In the genomic region with DNA sequence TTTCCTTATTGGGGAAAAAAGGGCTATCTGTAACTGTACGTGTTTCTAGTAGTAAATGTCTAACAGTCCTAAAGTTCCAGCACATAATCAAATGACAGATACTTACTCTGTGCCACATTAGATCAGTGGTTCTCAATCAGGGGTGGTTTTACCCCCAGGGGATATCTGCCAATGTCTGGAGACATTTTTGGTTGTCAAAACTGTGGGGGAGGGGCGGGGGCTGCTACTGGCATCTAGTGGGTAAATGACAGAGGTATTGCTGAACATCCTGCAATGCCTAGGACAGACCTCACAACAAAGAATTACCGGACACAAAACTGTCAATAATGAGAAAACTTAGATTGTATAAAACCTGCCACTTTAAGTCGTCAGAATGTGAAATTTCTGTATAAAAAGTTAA, we compare ENCODE assay signal across 22 cellular contexts. TPM values are rescaled to one million over a fixed set of nuclear protein-coding genes. Genes with fewer than 3 reads are reported as not detected.
A peak's percentile ranks its signal among the peaks of the same experiment; 100 is the strongest.
DNase-seq lines count a peak whose midpoint lies in the region; ATAC-seq, FAIRE-seq and TF ChIP-seq lines count a peak whose summit lies in the region.
"Had no signal": no experiment of that assay in that cellular context is flagged by ENCODE, and none has a peak within 500 bp of the region (broad histone marks: within the 10 kb centered on the region; RNA-seq: fewer than 3 reads in every experiment).

No MANE protein-coding gene starts in this region.

- peak overlapping the region; percentile 55 for H3K4me2 ChIP-seq in BLaER1
- H3K4me2 ChIP-seq in keratinocyte (ENCODE audit: control insufficient read depth, extremely low read depth, insufficient read depth, low read depth, low read length): peak overlapping the region; percentile 45

- intact Hi-C loops in stomach (cut with DNase I; ENCODE audit: low total_unique reads): no loop called here

- H3K4me3 ChIP-seq in BLaER1 (no peak overlapping the region), SK-N-MC (peak overlapping the region; percentile 15), keratinocyte (ENCODE audit: control insufficient read depth in 2 of 3, extremely low read depth in 1 of 3, insufficient read depth in 2 of 3, low read depth in 1 of 3, low read length in 3 of 3) (no peak overlapping the region), stomach (no peak overlapping the region)
- H3K4me3 ChIP-seq: ascending aorta, esophagus squamous epithelium, thoracic aorta had no signal

- H3K4me1 ChIP-seq in BLaER1 (peaks cover 28% of the 10 kb centered on the region), keratinocyte (ENCODE audit: control insufficient read depth, extremely low read depth, insufficient read depth, low read length) (peaks cover 18% of the 10 kb centered on the region), stomach (no peaks in the 10 kb centered on the region)
- H3K4me1 ChIP-seq: ascending aorta, esophagus squamous epithelium had no signal

- DNase-seq in EL: peak; percentile 9
- DNase-seq in SK-N-MC (ENCODE audit: low read depth, low spot score): no peak
- DNase-seq in keratinocyte (ENCODE audit: low read depth, low spot score): no peak
- DNase-seq in stomach: no peak
- DNase-seq in iPS-NIHi7 (ENCODE audit: extremely low spot score): no peak
- DNase-seq: activated CD4-positive, alpha-beta T cell treated with anti-CD3 and anti-CD28 coated beads, Interleukin-2, amount 10 ng/mL, durations not matched to agents 24 days and 14 days; activated gamma-delta T cell treated with Interleukin-2 at 50 U/mL for 16 hours; Caco-2; effector memory CD4-positive, alpha-beta T cell; esophagus squamous epithelium; midbrain; NCI-H146; NCI-H2171; NCI-H82; stimulated activated CD4-positive, alpha-beta T cell treated with anti-CD3 and anti-CD28 coated beads, Interleukin-12 subunit alpha, Interleukin-12 subunit beta, amount 100 ng/mL, for 4 hours; T-helper 9 cell had no signal

- no peaks in the 10 kb centered on the region for H3K79me2 ChIP-seq in keratinocyte (ENCODE audit: control insufficient read depth, insufficient read depth, low read length)

- H4K20me1 ChIP-seq in BLaER1: no peaks in the 10 kb centered on the region
- no peaks in the 10 kb centered on the region for H4K20me1 ChIP-seq in keratinocyte (ENCODE audit: control insufficient read depth, extremely low read depth, insufficient read depth, low read length)

- H3K9me1 ChIP-seq in keratinocyte (ENCODE audit: control insufficient read depth, extremely low read depth, insufficient read depth, low read length): no peaks in the 10 kb centered on the region

- no peaks in the 10 kb centered on the region for H3K36me3 ChIP-seq in BLaER1
- H3K36me3 ChIP-seq in SK-N-MC (ENCODE audit: insufficient read depth, low read length): no peaks in the 10 kb centered on the region
- no peaks in the 10 kb centered on the region for H3K36me3 ChIP-seq in keratinocyte (ENCODE audit: control insufficient read depth in 2 of 2, extremely low read depth in 1 of 2, insufficient read depth in 2 of 2, low read length in 2 of 2)
- no peaks in the 10 kb centered on the region for H3K36me3 ChIP-seq in stomach
- H3K36me3 ChIP-seq: ascending aorta, esophagus squamous epithelium, thoracic aorta had no signal

- no peak for ATAC-seq in GM18907 (IDR thresholded peaks at IDR 0.05; ENCODE audit: unreplicated experiment)

- no peak for TF ChIP-seq POLR2A in stomach (IDR thresholded peaks at IDR 0.05)

- dilution Hi-C loops in keratinocyte (cut with MboI; ENCODE audit: extremely low pct_ligation_motif_present, low sequenced_read_pairs): no loop called here

- H3K27me3 ChIP-seq in BLaER1 (no peaks in the 10 kb centered on the region), keratinocyte (ENCODE audit: control insufficient read depth, extremely low read depth, insufficient read depth, low read length) (no peaks in the 10 kb centered on the region), stomach (no peaks in the 10 kb centered on the region)
- H3K27me3 ChIP-seq: ascending aorta, esophagus squamous epithelium had no signal

- no peak for TF ChIP-seq EP300 in stomach (IDR thresholded peaks at IDR 0.05)

- 53 to 72% (median 67%) methylated on average over 4 of the region's 4 CpGs for WGBS in stomach, 5 donors

- H3K9me3 ChIP-seq in BLaER1 (peaks cover 8% of the 10 kb centered on the region; the same call in 1 of the 2 replicates), SK-N-MC (ENCODE audit: low read depth, low read length) (no peaks in the 10 kb centered on the region), keratinocyte (ENCODE audit: control insufficient read depth, low read depth, low read length) (no peaks in the 10 kb centered on the region), stomach (no peaks in the 10 kb centered on the region)
- H3K9me3 ChIP-seq: ascending aorta, Caco-2, esophagus squamous epithelium, thoracic aorta had no signal

- H3K9ac ChIP-seq in BLaER1 (no peak overlapping the region), SK-N-MC (ENCODE audit: insufficient read length) (no peak overlapping the region), keratinocyte (ENCODE audit: control insufficient read depth, extremely low read depth, insufficient read depth, low read length) (no peak overlapping the region)

- no peak for TF ChIP-seq CTCF in keratinocyte (optimal IDR thresholded peaks at IDR 0.05 in 1 of 3, IDR thresholded peaks at IDR 0.05 in 1 of 3, conservative IDR thresholded peaks at IDR 0.05 in 1 of 3; ENCODE audit: extremely low read depth in 1 of 3, insufficient read depth in 2 of 3, low read length in 3 of 3)
- no peak for TF ChIP-seq CTCF in stomach (IDR thresholded peaks at IDR 0.05)

- no peak overlapping the region for H2AFZ ChIP-seq in keratinocyte (ENCODE audit: control insufficient read depth, low read length)

- H3K27ac ChIP-seq in BLaER1: no peak overlapping the region
- H3K27ac ChIP-seq in SK-N-MC: peak overlapping the region; percentile 29
- H3K27ac ChIP-seq in keratinocyte (ENCODE audit: control insufficient read depth, insufficient read depth, low read length): no peak overlapping the region
- H3K27ac ChIP-seq in stomach: no peak overlapping the region
- H3K27ac ChIP-seq: ascending aorta, esophagus squamous epithelium, thoracic aorta had no signal

- FAIRE-seq in keratinocyte (lab: Jason Lieb, UNC): no peak
- FAIRE-seq: H1 had no signal

RNA-seq across cellular contexts. Expression of gene PTPRC, which starts 33.4 kb away (rescaled TPM):
- polyA plus RNA-seq in keratinocyte (0.37 TPM in 1 of 3 replicates, not detected in the others), stomach (1 to 10 TPM; 2.8 to 5.3 (median 3.0) TPM)
- not detected for polyA plus RNA-seq in keratinocyte (2011; ENCODE audit: low read depth)
- not detected in 2 replicates for polyA plus RNA-seq in keratinocyte (2011; cell fraction: cytosol; rRNA removed)
- polyA plus RNA-seq in keratinocyte (2011; cell fraction: nucleus; rRNA removed): 0.03 TPM in 1 of 2 replicates, not detected in the other
- not detected in 2 replicates for polyA plus RNA-seq in keratinocyte (2012; ENCODE audit: low replicate concordance)
- polyA minus RNA-seq in keratinocyte: not detected in 3 replicates
- polyA minus RNA-seq in keratinocyte (2011; cell fraction: cytosol; rRNA and poly(A)+ RNA removed): not detected
- polyA minus RNA-seq in keratinocyte (2011; cell fraction: nucleus; rRNA and poly(A)+ RNA removed): not detected in 2 replicates
- total RNA-seq in stomach: 10 to 100 TPM in 4 of 5 donors, under 1 TPM in 1; 0.58 to 50.9 (median 25.4) TPM
- total RNA-seq: H1, MCF 10A had no signal
